In the genomic region with DNA sequence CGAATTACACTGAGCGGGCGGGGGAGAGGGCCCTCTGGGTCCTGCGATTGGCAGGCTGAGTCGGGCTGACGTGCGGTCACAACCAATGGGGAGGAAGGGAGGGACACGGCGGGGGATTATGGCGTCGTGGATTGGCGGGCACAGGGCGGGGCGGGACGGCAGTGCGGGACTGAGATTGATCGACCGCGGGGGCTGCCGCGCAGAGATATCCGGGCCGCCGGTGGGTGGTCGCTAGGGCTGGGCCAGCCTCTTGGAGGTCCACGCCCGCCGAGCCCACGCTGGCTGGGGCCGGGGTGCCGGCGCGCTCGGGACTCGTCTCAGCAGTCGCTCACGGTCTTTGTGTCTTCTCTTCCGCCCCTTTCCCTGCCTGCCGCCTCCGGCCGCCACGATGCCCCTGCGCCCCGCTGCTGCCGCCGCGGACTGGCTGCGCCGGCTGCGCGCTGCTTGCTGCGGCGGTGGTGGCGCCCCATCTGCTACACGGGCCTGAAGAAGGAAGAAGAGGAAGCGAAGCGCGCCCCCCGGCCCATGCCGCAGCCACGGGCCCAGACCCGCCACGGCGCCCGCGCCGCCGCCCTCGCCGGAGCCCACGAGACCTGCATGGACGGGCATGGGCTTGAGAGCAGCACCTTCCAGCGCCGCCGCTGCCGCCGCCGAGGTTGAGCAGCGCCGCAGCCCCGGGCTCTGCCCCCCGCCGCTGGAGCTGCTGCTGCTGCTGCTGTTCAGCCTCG, we compare ENCODE assay signal across 7 cellular contexts. TPM values are rescaled to one million over a fixed set of nuclear protein-coding genes. Genes with fewer than 3 reads are reported as not detected.
A peak's percentile ranks its signal among the peaks of the same experiment; 100 is the strongest.
DNase-seq lines count a peak whose midpoint lies in the region; ATAC-seq and TF ChIP-seq lines count a peak whose summit lies in the region.

A gene with protein sequence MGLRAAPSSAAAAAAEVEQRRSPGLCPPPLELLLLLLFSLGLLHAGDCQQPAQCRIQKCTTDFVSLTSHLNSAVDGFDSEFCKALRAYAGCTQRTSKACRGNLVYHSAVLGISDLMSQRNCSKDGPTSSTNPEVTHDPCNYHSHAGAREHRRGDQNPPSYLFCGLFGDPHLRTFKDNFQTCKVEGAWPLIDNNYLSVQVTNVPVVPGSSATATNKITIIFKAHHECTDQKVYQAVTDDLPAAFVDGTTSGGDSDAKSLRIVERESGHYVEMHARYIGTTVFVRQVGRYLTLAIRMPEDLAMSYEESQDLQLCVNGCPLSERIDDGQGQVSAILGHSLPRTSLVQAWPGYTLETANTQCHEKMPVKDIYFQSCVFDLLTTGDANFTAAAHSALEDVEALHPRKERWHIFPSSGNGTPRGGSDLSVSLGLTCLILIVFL (plus strand): TSS at position 200 of the 728 bp plus-strand sequence. CDS start 408 bp downstream, at position 608.

- dilution Hi-C loops in mammary epithelial cell (cut with HindIII; ENCODE audit: low sequenced_read_pairs): no loop called here

- DNase-seq in NCI-H2081 (lab: John Stamatoyannopoulos, UW) (peak; percentile 96), WERI-Rb-1 (peak; percentile 99), mammary epithelial cell (peak; percentile 98)

- CTCF ChIA-PET in mammary epithelial cell (lab: Charles Lee; ENCODE audit: low non-redundant PET): no interaction called here

- TF ChIP-seq CTCF in WERI-Rb-1 (IDR thresholded peaks at IDR 0.05; ENCODE audit: low read depth, low read length): no peak
- TF ChIP-seq CTCF in mammary epithelial cell (conservative IDR thresholded peaks at IDR 0.05 in 1 of 2, IDR thresholded peaks at IDR 0.05 in 1 of 2; ENCODE audit: extremely low read depth in 1 of 2, insufficient read depth in 1 of 2, low read depth in 1 of 2, low read length in 2 of 2): peak in 1 of 2 donors; percentile 17

- H3K27me3 ChIP-seq in WERI-Rb-1 (ENCODE audit: insufficient read depth, low read depth, severe bottlenecking) (peaks cover 3% of the 10 kb centered on the region), mammary epithelial cell (ENCODE audit: insufficient read depth, low read length) (no peaks in the 10 kb centered on the region), iPS-20b (ENCODE audit: insufficient read depth, low read length) (peaks cover 42% of the 10 kb centered on the region), skeletal muscle tissue (ENCODE audit: control insufficient read depth in 3 of 3, insufficient read depth in 3 of 3, low read length in 3 of 3) (no peaks in the 10 kb centered on the region)

- H3K4me2 ChIP-seq in mammary epithelial cell (ENCODE audit: insufficient read depth, low read depth, low read length): peak within 1 kb of the TSS; percentile 98

- H3K27ac ChIP-seq in WERI-Rb-1 (peak within 1 kb of the TSS; percentile 96), mammary epithelial cell (ENCODE audit: insufficient read depth, low read depth, low read length) (peak within 1 kb of the TSS; percentile 76), iPS-20b (ENCODE audit: low read length) (peak within 1 kb of the TSS; percentile 60), skeletal muscle tissue (ENCODE audit: low read depth, low read length) (peak within 1 kb of the TSS; percentile 86)

- 0% methylated on average over 6 of the region's 84 CpGs for WGBS in mammary epithelial cell (ENCODE audit: low coverage, missing lambda C conversion rate)

- H3K4me3 ChIP-seq in WERI-Rb-1 (ENCODE audit: low read depth, low read length): peak within 1 kb of the TSS; percentile 74
- peak within 1 kb of the TSS; percentile 71 to 82 (median 80) for H3K4me3 ChIP-seq in mammary epithelial cell (replicated peaks in 1 of 3; ENCODE audit: insufficient read depth in 1 of 3, low read depth in 2 of 3, low read length in 3 of 3)
- H3K4me3 ChIP-seq in iPS-20b (ENCODE audit: low read length): peak within 1 kb of the TSS; percentile 93
- H3K4me3 ChIP-seq in skeletal muscle tissue (ENCODE audit: low read length in 3 of 3): peak within 1 kb of the TSS; percentile 82 to 92 (median 85)

- in situ Hi-C loops in mammary epithelial cell (cut with MboI; ENCODE audit: low sequenced_read_pairs in 2 of 2): loop anchor here in 1 of 2 donors (25.0 kb wide), 1 partner anchor 311 kb away; no protein-coding TSS in a partner anchor

- H3K36me3 ChIP-seq in WERI-Rb-1 (peaks cover 6% of the 10 kb centered on the region), mammary epithelial cell (ENCODE audit: insufficient read depth, low read length) (no peaks in the 10 kb centered on the region), iPS-20b (ENCODE audit: insufficient read depth, low read depth, low read length) (no peaks in the 10 kb centered on the region; the same call in 1 of the 2 replicates), skeletal muscle tissue (ENCODE audit: control insufficient read depth in 3 of 3, insufficient read depth in 3 of 3, low read length in 3 of 3) (no peaks in the 10 kb centered on the region)

- peaks cover 51% of the 10 kb centered on the region for H3K79me2 ChIP-seq in mammary epithelial cell (ENCODE audit: insufficient read depth, low read length)

- intact Hi-C loops in mammary epithelial cell (cut with micrococcal nuclease): loop anchor here (1.0 to 10.0 kb wide), 11 partner anchors 23 to 1591 kb away; a partner anchor contains a TSS

- H3K4me1 ChIP-seq in mammary epithelial cell (ENCODE audit: insufficient read depth, low read length) (peaks cover 42% of the 10 kb centered on the region), iPS-20b (ENCODE audit: insufficient read depth, low read length) (peaks cover 18% of the 10 kb centered on the region), skeletal muscle tissue (ENCODE audit: control insufficient read depth in 3 of 3, insufficient read depth in 3 of 3, low read length in 3 of 3) (peaks cover 33 to 47% (median 40%) of the 10 kb centered on the region in 3 donors)

- peak within 1 kb of the TSS; percentile 67 for H3K9ac ChIP-seq in mammary epithelial cell (ENCODE audit: insufficient read depth, low read length)
- peak within 1 kb of the TSS; percentile 78; the same call in 1 of the 2 replicates for H3K9ac ChIP-seq in iPS-20b (ENCODE audit: low read depth, low read length)
- peak within 1 kb of the TSS; percentile 83 to 91 (median 90) for H3K9ac ChIP-seq in skeletal muscle tissue (ENCODE audit: low read depth in 1 of 3, low read length in 3 of 3)

- BruUV-seq in mammary epithelial cell (replicated peaks; lab: Mats Ljungman, UMichigan): no TSS peak

- peak; percentile 56 for ATAC-seq in GM18519 (IDR thresholded peaks at IDR 0.05; ENCODE audit: low FRiP score, unreplicated experiment)
- peak; percentile 83 for ATAC-seq in HG02981 (IDR thresholded peaks at IDR 0.05; ENCODE audit: unreplicated experiment)

- H3K9me3 ChIP-seq in WERI-Rb-1 (ENCODE audit: severe bottlenecking) (no peaks in the 10 kb centered on the region), mammary epithelial cell (replicated peaks; ENCODE audit: insufficient read depth, low read length) (no peaks in the 10 kb centered on the region), iPS-20b (ENCODE audit: insufficient read depth, low read depth, low read length) (no peaks in the 10 kb centered on the region), skeletal muscle tissue (ENCODE audit: control insufficient read depth in 3 of 3, low read length in 3 of 3) (no peaks in the 10 kb centered on the region)

- no peaks in the 10 kb centered on the region for H4K20me1 ChIP-seq in mammary epithelial cell (ENCODE audit: insufficient read depth, low read length)

- H2AFZ ChIP-seq in mammary epithelial cell (ENCODE audit: low read depth, low read length): peak within 1 kb of the TSS; percentile 90

RNA-seq across cellular contexts. Expression of the gene that starts here (rescaled TPM):
- total RNA-seq in mammary epithelial cell (10 to 100 TPM; 22.3 to 24.8 TPM), skeletal muscle tissue (29.7 TPM)
- polyA plus RNA-seq in mammary epithelial cell: 11.1 TPM
- 25.6 TPM for polyA minus RNA-seq in mammary epithelial cell

Comparison
In these comparisons a context has a peak if more than half of its experiments do, and no peak if none do; other contexts are left out.
1. Peak in every context shown above with its lines: DNase-seq, ATAC-seq, H3K4me3 ChIP-seq and H3K27ac ChIP-seq.